13 cellular contexts compared by ENCODE assay signal in genomic region chr14:103067231-103067954, GRCh38. TPM values are rescaled to one million over a fixed set of nuclear protein-coding genes. Genes with fewer than 3 reads are reported as not detected.
A peak's percentile ranks its signal among the peaks of the same experiment; 100 is the strongest.
DNase-seq lines count a peak whose midpoint lies in the region; ATAC-seq, FAIRE-seq and TF ChIP-seq lines count a peak whose summit lies in the region.
"Had no signal": no experiment of that assay in that cellular context is flagged by ENCODE, and none has a peak within 500 bp of the region (broad histone marks: within the 10 kb centered on the region; RNA-seq: fewer than 3 reads in every experiment).

No MANE protein-coding gene starts in this region.

- DNase-seq in AG09309 (ENCODE audit: low read depth) (peak; percentile 86), PC-3 (peak; percentile 83), fibroblast of peridontal ligament (ENCODE audit: extremely low read depth) (peak; percentile 72), pancreas (no peak), NCI-H526 (lab: John Stamatoyannopoulos, UW) (no peak), NCI-H1436 treated with DMSO at 0.1 percent for 48 hours (lab: John Stamatoyannopoulos, UW) (no peak)
- DNase-seq: activated naive CD4-positive, alpha-beta T cell treated with anti-CD3 and anti-CD28 coated beads for 36 hours; H7; NCI-H446 treated with DMSO at 0.1 percent for 48 hours had no signal

- H3F3A ChIP-seq in PC-3 (ENCODE audit: low read length, unreplicated experiment): no peaks in the 10 kb centered on the region

- ATAC-seq in PC-3: peak; percentile 63
- ATAC-seq in pancreas: peak in 3 of 4 donors; percentile 30 to 62 (median 39)
- ATAC-seq in GM21786 (IDR thresholded peaks at IDR 0.05; ENCODE audit: unreplicated experiment): no peak
- ATAC-seq in GM21825 (IDR thresholded peaks at IDR 0.05; ENCODE audit: unreplicated experiment): no peak

- 59 to 70% methylated on average over 8 of the region's 8 CpGs for WGBS in pancreas, 2 donors

- H2AFZ ChIP-seq in PC-3 (ENCODE audit: low read length): no peak overlapping the region

- no peaks in the 10 kb centered on the region for H3K27me3 ChIP-seq in PC-3 (ENCODE audit: low read length)
- no peaks in the 10 kb centered on the region for H3K27me3 ChIP-seq in pancreas
- H3K27me3 ChIP-seq: BLaER1 treated with 17β-estradiol and CSF1 and Interleukin-3, amounts not matched to agents 10 nM and 100 nM had no signal

- FAIRE-seq in pancreas (lab: Jason Lieb, UNC): no peak
- FAIRE-seq: TTC549 had no signal

- intact Hi-C loops in PC-3 (cut with micrococcal nuclease) (no loop called here), pancreas (cut with DNase I) (no loop called here)

- H3K9me2 ChIP-seq in PC-3 (replicated peaks; ENCODE audit: low read length): no peaks in the 10 kb centered on the region

- no peak overlapping the region; the same call in 1 of the 2 replicates for H3K9ac ChIP-seq in PC-3 (ENCODE audit: low read length)

- H3K4me2 ChIP-seq in PC-3 (ENCODE audit: low read length): peak overlapping the region; percentile 43

- H3K27ac ChIP-seq in PC-3 (ENCODE audit: low read length): peak overlapping the region; percentile 80
- no peak overlapping the region for H3K27ac ChIP-seq in pancreas

- BruUV-seq in PC-3 (replicated peaks; lab: Mats Ljungman, UMichigan): no TSS peak

- no peaks in the 10 kb centered on the region for H4K20me1 ChIP-seq in PC-3 (ENCODE audit: low read length)
- H4K20me1 ChIP-seq: BLaER1 treated with 17β-estradiol and CSF1 and Interleukin-3, amounts not matched to agents 10 nM and 100 nM had no signal

- POLR2A ChIA-PET in PC-3 (lab: Charles Lee; ENCODE audit: unreplicated experiment): no interaction called here

- H3K9me3 ChIP-seq in PC-3 (ENCODE audit: low read length) (no peaks in the 10 kb centered on the region), pancreas (no peaks in the 10 kb centered on the region)
- H3K9me3 ChIP-seq: BLaER1 treated with 17β-estradiol and CSF1 and Interleukin-3, amounts not matched to agents 10 nM and 100 nM had no signal

- H3K4me1 ChIP-seq in PC-3 (ENCODE audit: insufficient read depth, low read length): peaks cover 38% of the 10 kb centered on the region
- H3K4me1 ChIP-seq in pancreas: no peaks in the 10 kb centered on the region

- CTCF ChIA-PET in PC-3 (lab: Charles Lee): interaction anchor here (0.6 to 0.8 kb wide), 5 partner anchors 22 to 371 kb away, joined by 3 to 13 read pairs (median 4); no protein-coding TSS in a partner anchor

- no peak for TF ChIP-seq CTCF in AG09309 (IDR thresholded peaks at IDR 0.05; ENCODE audit: control insufficient read depth, insufficient read depth, low read depth, low read length, missing control alignments)
- no peak for TF ChIP-seq CTCF in PC-3 (conservative IDR thresholded peaks at IDR 0.05; ENCODE audit: low read depth, low read length)
- TF ChIP-seq CTCF in pancreas (IDR thresholded peaks at IDR 0.05): no peak

- H3K4me3 ChIP-seq in AG09309 (ENCODE audit: control insufficient read depth, low read depth, low read length): no peak overlapping the region
- H3K4me3 ChIP-seq in PC-3 (ENCODE audit: low read length): no peak overlapping the region
- H3K4me3 ChIP-seq in pancreas: no peak overlapping the region
- H3K4me3 ChIP-seq: BLaER1 treated with 17β-estradiol and CSF1 and Interleukin-3, amounts not matched to agents 10 nM and 100 nM had no signal

- H3K79me2 ChIP-seq in PC-3 (ENCODE audit: low read length): no peaks in the 10 kb centered on the region

- H3K36me3 ChIP-seq in PC-3 (ENCODE audit: low read depth, low read length) (no peaks in the 10 kb centered on the region), pancreas (no peaks in the 10 kb centered on the region)
- H3K36me3 ChIP-seq: BLaER1 treated with 17β-estradiol and CSF1 and Interleukin-3, amounts not matched to agents 10 nM and 100 nM had no signal

RNA-seq across cellular contexts. Expression of gene CDC42BPB, which starts 10.0 kb away (rescaled TPM):
- total RNA-seq in PC-3 (2014; rRNA removed) (73.0 and 89.2 TPM in 2 replicates), pancreas (10 to 100 TPM; 27.2 to 45.5 (median 31.0) TPM)
- 10 to 100 TPM; 33.5 to 34.5 TPM for polyA plus RNA-seq in pancreas

RNA-seq across cellular contexts. Expression of gene LBHD2, which starts 16.6 kb away (rescaled TPM):
- total RNA-seq in PC-3 (2014; rRNA removed) (not detected in 2 replicates), pancreas (not detected)
- not detected for polyA plus RNA-seq in pancreas
- total RNA-seq: activated naive CD4-positive, alpha-beta T cell treated with anti-CD3 and anti-CD28 coated beads for 36 hours; H7 had no signal

RNA-seq across cellular contexts. Expression of gene EXOC3L4, which starts 27.1 kb away (rescaled TPM):
- 1.4 and 2.0 TPM in 2 replicates for total RNA-seq in PC-3 (2014; rRNA removed)
- total RNA-seq in pancreas: 1 to 10 TPM in 4 of 6 donors, under 1 TPM in 2; 0.63 to 6.2 (median 1.3) TPM
- 1 to 10 TPM; 5.0 to 8.9 TPM for polyA plus RNA-seq in pancreas
- total RNA-seq: activated naive CD4-positive, alpha-beta T cell treated with anti-CD3 and anti-CD28 coated beads for 36 hours had no signal

RNA-seq across cellular contexts. Expression of gene TNFAIP2, which starts 55.9 kb away (rescaled TPM):
- total RNA-seq in PC-3 (2014; rRNA removed) (80.7 and 87.3 TPM in 2 replicates), pancreas (100 to 1,000 TPM in 1 of 6 donors, 10 to 100 TPM in 3, 1 to 10 TPM in 2; 7.0 to 188 (median 27.7) TPM)
- polyA plus RNA-seq in pancreas: 100 to 1,000 TPM; 123 to 288 TPM

Comparison
In these comparisons a context has a peak if more than half of its experiments do, and no peak if none do; other contexts are left out.
1. DNase-seq: peak in AG09309 (single experiment), PC-3 (single experiment) and fibroblast of peridontal ligament (single experiment); none in pancreas (0 of 6), NCI-H526 (0 of 2) and NCI-H1436 treated with DMSO at 0.1 percent for 48 hours (single experiment).
2. ATAC-seq: peak in PC-3 (single experiment) and pancreas (3 of 4); none in GM21786 (single experiment) and GM21825 (single experiment).